18 cellular contexts compared by ENCODE assay signal in the genomic region with DNA sequence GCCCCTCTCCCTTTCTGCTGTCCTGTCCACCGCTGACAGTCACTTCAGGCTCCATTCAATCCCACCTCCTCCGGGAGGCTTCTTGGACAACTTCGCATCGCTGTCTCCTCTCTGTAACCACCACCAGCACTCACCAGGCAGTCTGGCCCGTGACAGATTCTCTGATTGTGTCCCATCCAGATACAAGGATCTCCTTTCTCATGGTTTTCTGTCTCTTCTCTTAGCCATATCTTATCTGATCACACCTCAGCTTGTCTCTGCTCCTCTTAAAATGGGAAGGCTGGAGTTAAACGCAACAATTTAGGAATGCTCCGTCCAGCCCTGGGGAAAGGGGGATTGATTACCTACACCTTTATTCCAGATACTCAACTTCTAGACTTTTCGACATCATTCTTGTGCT. TPM values are rescaled to one million over a fixed set of nuclear protein-coding genes. Genes with fewer than 3 reads are reported as not detected.
DNase-seq lines count a peak whose midpoint lies in the region; FAIRE-seq and TF ChIP-seq lines count a peak whose summit lies in the region.
"Had no signal": no experiment of that assay in that cellular context is flagged by ENCODE, and none has a peak within 500 bp of the region (broad histone marks: within the 10 kb centered on the region; RNA-seq: fewer than 3 reads in every experiment).

No MANE protein-coding gene starts in this region.

- no peaks in the 10 kb centered on the region for H3K23me2 ChIP-seq in H9 (ENCODE audit: insufficient read length, low read depth, low read length, poor library complexity, severe bottlenecking)
- no peaks in the 10 kb centered on the region for H3K23me2 ChIP-seq in H1 (ENCODE audit: low read depth, low read length)

- H4K20me1 ChIP-seq in H9 (ENCODE audit: control insufficient read depth, insufficient read depth, insufficient read length) (no peaks in the 10 kb centered on the region), H1 (replicated peaks in 1 of 2; ENCODE audit: control insufficient read depth in 1 of 2, insufficient read depth in 2 of 2, low read length in 2 of 2) (no peaks in the 10 kb centered on the region)
- H4K20me1 ChIP-seq: BLaER1 treated with 17β-estradiol and CSF1 and Interleukin-3, amounts not matched to agents 10 nM and 100 nM had no signal

- no peaks in the 10 kb centered on the region for H3K27me3 ChIP-seq in H9 (ENCODE audit: insufficient read depth, low read length)
- H3K27me3 ChIP-seq in H1 (replicated peaks in 1 of 4; ENCODE audit: control insufficient read depth in 3 of 4, extremely low read depth in 1 of 4, insufficient read depth in 3 of 4, low read length in 3 of 4): no peaks in the 10 kb centered on the region
- no peaks in the 10 kb centered on the region for H3K27me3 ChIP-seq in parathyroid adenoma (ENCODE audit: control insufficient read depth, insufficient read depth, low read length)
- H3K27me3 ChIP-seq: BLaER1 treated with 17β-estradiol and CSF1 and Interleukin-3, amounts not matched to agents 10 nM and 100 nM had no signal

- H2BK5ac ChIP-seq in H9 (ENCODE audit: insufficient read length, low read length): no peak overlapping the region
- H2BK5ac ChIP-seq in H1 (ENCODE audit: low read depth, low read length): no peak overlapping the region

- H3K4me1 Mint-ChIP-seq in H9: peaks cover 29 to 31% of the 10 kb centered on the region in 2 experiments
- H3K4me1 Mint-ChIP-seq: CD8-positive, alpha-beta memory T cell had no signal

- no peaks in the 10 kb centered on the region for H3K36me3 ChIP-seq in H1 (ENCODE audit: control insufficient read depth in 2 of 4, insufficient read depth in 4 of 4, low read length in 3 of 4)
- no peaks in the 10 kb centered on the region for H3K36me3 ChIP-seq in parathyroid adenoma (ENCODE audit: control insufficient read depth, insufficient read depth, low read length)
- no peaks in the 10 kb centered on the region for H3K36me3 ChIP-seq in kidney (ENCODE audit: control insufficient read depth in 1 of 2, insufficient read depth in 2 of 2, low read length in 2 of 2)
- H3K36me3 ChIP-seq: BLaER1 treated with 17β-estradiol and CSF1 and Interleukin-3, amounts not matched to agents 10 nM and 100 nM had no signal

- H3K79me2 ChIP-seq in H9 (ENCODE audit: insufficient read depth, low read length) (no peaks in the 10 kb centered on the region), H1 (ENCODE audit: control insufficient read depth in 1 of 2, insufficient read depth in 2 of 2, low read length in 2 of 2) (no peaks in the 10 kb centered on the region), parathyroid adenoma (no peaks in the 10 kb centered on the region)

- H3T11ph ChIP-seq in H9 (ENCODE audit: low read length): no peak overlapping the region

- POLR2A ChIA-PET in H1 (lab: Charles Lee; ENCODE audit: partially characterized antibody): no interaction called here

- DNase-seq in H9 (no peak), H1 (ENCODE audit: low read depth in 1 of 2, low spot score in 2 of 2) (no peak), kidney tubule cell (ENCODE audit: low spot score) (no peak), substantia nigra (lab: John Stamatoyannopoulos, UW) (no peak), kidney (no peak)
- DNase-seq: CD8-positive, alpha-beta memory T cell; DMS79; H7; NCI-H1436; NCI-H1930; NCI-H524 treated with DMSO at 0.1 percent for 48 hours; SIG-M5 had no signal

- no peak for TF ChIP-seq POLR2A in H1 (IDR thresholded peaks at IDR 0.05; ENCODE audit: control extremely low read depth in 1 of 2, low read depth in 2 of 2, low read length in 2 of 2)

- no peak for FAIRE-seq in H1 (lab: Jason Lieb, UNC)
- no peak for FAIRE-seq in kidney (lab: Jason Lieb, UNC)
- FAIRE-seq: D721Med had no signal

- H3K14ac ChIP-seq in H9 (ENCODE audit: insufficient read depth, low read length) (no peak overlapping the region), H1 (ENCODE audit: insufficient read length) (no peak overlapping the region)

- H4K91ac ChIP-seq in H9 (ENCODE audit: insufficient read length, low read depth, low read length) (no peak overlapping the region), H1 (replicated peaks; ENCODE audit: insufficient read length, low read length) (no peak overlapping the region)

- H2BK15ac ChIP-seq in H9 (ENCODE audit: low read depth, low read length): no peak overlapping the region
- no peak overlapping the region for H2BK15ac ChIP-seq in H1 (ENCODE audit: low read length)

- no peak overlapping the region for H4K8ac ChIP-seq in H9 (replicated peaks; ENCODE audit: insufficient read length, low read depth, low read length)
- H4K8ac ChIP-seq in H1 (ENCODE audit: extremely low read depth, insufficient read depth, low read length): no peak overlapping the region

- H2AK5ac ChIP-seq in H9 (ENCODE audit: insufficient read length, low read length): peak overlapping the region; percentile 59
- no peak overlapping the region for H2AK5ac ChIP-seq in H1 (ENCODE audit: low read depth, low read length)

- H3K9me3 Mint-ChIP-seq in H9: no peaks in the 10 kb centered on the region

- H3K4ac ChIP-seq in H9 (ENCODE audit: low read depth, low read length) (no peak overlapping the region), H1 (replicated peaks; ENCODE audit: insufficient read length, low read depth, low read length) (no peak overlapping the region)

- peaks cover 4% of the 10 kb centered on the region; the same call in 1 of the 2 replicates for H3K4me1 ChIP-seq in H9 (ENCODE audit: insufficient read depth, low read length)
- peaks cover 0 to 6% (median 2%) of the 10 kb centered on the region in 4 experiments; a peak in 5 of 7 replicates for H3K4me1 ChIP-seq in H1 (replicated peaks in 1 of 4; ENCODE audit: control insufficient read depth in 3 of 4, insufficient read depth in 4 of 4, low read length in 3 of 4)
- peaks cover 36% of the 10 kb centered on the region for H3K4me1 ChIP-seq in parathyroid adenoma
- peaks cover 5 to 7% of the 10 kb centered on the region in 2 donors for H3K4me1 ChIP-seq in kidney (ENCODE audit: control insufficient read depth in 1 of 2, insufficient read depth in 1 of 2, low read depth in 1 of 2, low read length in 2 of 2)
- H3K4me1 ChIP-seq: BLaER1 treated with 17β-estradiol and CSF1 and Interleukin-3, amounts not matched to agents 10 nM and 100 nM had no signal

- no peak overlapping the region; a peak in 1 of 5 replicates for H3K4me3 Mint-ChIP-seq in H9
- H3K4me3 Mint-ChIP-seq: CD8-positive, alpha-beta memory T cell had no signal

- no peaks in the 10 kb centered on the region for H3K9me3 ChIP-seq in H9 (ENCODE audit: control insufficient read depth, low read depth, low read length)
- H3K9me3 ChIP-seq in H1 (ENCODE audit: insufficient read depth in 2 of 2, low read depth in 1 of 2, low read length in 1 of 2): no peaks in the 10 kb centered on the region
- H3K9me3 ChIP-seq in parathyroid adenoma (ENCODE audit: control insufficient read depth, low read length): no peaks in the 10 kb centered on the region
- H3K9me3 ChIP-seq in kidney (ENCODE audit: control insufficient read depth in 1 of 2, low read length in 2 of 2): no peaks in the 10 kb centered on the region
- H3K9me3 ChIP-seq: BLaER1 treated with 17β-estradiol and CSF1 and Interleukin-3, amounts not matched to agents 10 nM and 100 nM had no signal

- no peak overlapping the region for H3K56ac ChIP-seq in H9 (ENCODE audit: insufficient read length, low read depth, low read length)
- no peak overlapping the region for H3K56ac ChIP-seq in H1 (replicated peaks; ENCODE audit: insufficient read length, low read depth, low read length)

- intact Hi-C loops in kidney (cut with DNase I): no loop called here

- H3K27me3 Mint-ChIP-seq in H9 (ENCODE audit: low read depth): no peaks in the 10 kb centered on the region
- H3K27me3 Mint-ChIP-seq: CD8-positive, alpha-beta memory T cell had no signal

- H2BK20ac ChIP-seq in H9 (ENCODE audit: low read depth, low read length, poor library complexity, severe bottlenecking) (no peak overlapping the region), H1 (ENCODE audit: low read length) (peak overlapping the region; percentile 61; the same call in 1 of the 2 replicates)

- H3K4me2 ChIP-seq in H9 (ENCODE audit: insufficient read depth, insufficient read length, low read length) (no peak overlapping the region), H1 (ENCODE audit: insufficient read depth in 1 of 2, low read depth in 2 of 2, low read length in 2 of 2) (no peak overlapping the region), parathyroid adenoma (ENCODE audit: low read length) (peak overlapping the region; percentile 19)
- H3K4me2 ChIP-seq: BLaER1 treated with 17β-estradiol and CSF1 and Interleukin-3, amounts not matched to agents 10 nM and 100 nM had no signal

- CTCF ChIA-PET in H1 (lab: Charles Lee; ENCODE audit: partially characterized antibody): interaction anchor here (0.8 to 2.4 kb wide), 3 partner anchors 10 to 65 kb away, joined by 3 to 14 read pairs (median 6); no protein-coding TSS in a partner anchor

- H3K36me3 Mint-ChIP-seq in H9 (ENCODE audit: insufficient read depth in 1 of 3, low read depth in 3 of 3): no peaks in the 10 kb centered on the region
- H3K36me3 Mint-ChIP-seq: CD8-positive, alpha-beta memory T cell had no signal

- H2BK12ac ChIP-seq in H9 (ENCODE audit: insufficient read length, low read depth, low read length) (peak overlapping the region; percentile 57), H1 (ENCODE audit: low read depth, low read length) (0 out of 2 replicates have a peak overlapping the region, but pooled peaks have one; percentile 68)

- no peak for TF ChIP-seq RAD21 in H1 (IDR thresholded peaks at IDR 0.05 in 1 of 2, conservative IDR thresholded peaks at IDR 0.05 in 1 of 2; ENCODE audit: low read depth in 2 of 2, low read length in 2 of 2)

- H4K5ac ChIP-seq in H9 (ENCODE audit: insufficient read length, low read depth, low read length) (no peak overlapping the region), H1 (ENCODE audit: insufficient read length, low read depth, low read length) (no peak overlapping the region)

- H3K27ac ChIP-seq in C4-2B (peak overlapping the region; percentile 77), H9 (ENCODE audit: insufficient read length, low read depth, low read length) (no peak overlapping the region), H1 (ENCODE audit: low read depth, low read length) (no peak overlapping the region), parathyroid adenoma (peak overlapping the region; percentile 96), substantia nigra (ENCODE audit: low read depth, low read length, poor library complexity, severe bottlenecking) (no peak overlapping the region), kidney (ENCODE audit: low read depth in 2 of 2, low read length in 2 of 2) (no peak overlapping the region)
- H3K27ac ChIP-seq: BLaER1 treated with 17β-estradiol and CSF1 and Interleukin-3, amounts not matched to agents 10 nM and 100 nM had no signal

- no CpG with 5 or more reads among the region's 8 CpGs for WGBS in H9 (ENCODE audit: extremely low coverage, insufficient read length, low lambda C conversion rate)
- WGBS in H1 (ENCODE audit: extremely low coverage in 1 of 2, insufficient coverage in 1 of 2, insufficient read length in 1 of 2, insufficient replicate concordance in 2 of 2, low coverage in 1 of 2, low lambda C conversion rate in 2 of 2, missing lambda C conversion rate in 1 of 2), 2 experiments: 93% methylated on average over 8 of the region's 8 CpGs; no CpG with 5 or more reads in 1 of the 2 experiments

- peak overlapping the region in 1 of 3 experiments; percentile 74; a peak in 3 of 7 replicates for H3K27ac Mint-ChIP-seq in H9

- no peak overlapping the region for H3K23ac ChIP-seq in H9 (ENCODE audit: insufficient read length, low read depth, low read length)
- H3K23ac ChIP-seq in H1 (ENCODE audit: insufficient read length): no peak overlapping the region

- no peak overlapping the region for H3K9ac ChIP-seq in H9 (ENCODE audit: extremely low read depth, insufficient read length, low read length)
- no peak overlapping the region for H3K9ac ChIP-seq in H1 (replicated peaks in 1 of 4; ENCODE audit: extremely low read depth in 1 of 4, low read depth in 3 of 4, low read length in 3 of 4)
- no peak overlapping the region for H3K9ac ChIP-seq in parathyroid adenoma
- no peak overlapping the region for H3K9ac ChIP-seq in kidney (ENCODE audit: low read length in 2 of 2)
- H3K9ac ChIP-seq: BLaER1 treated with 17β-estradiol and CSF1 and Interleukin-3, amounts not matched to agents 10 nM and 100 nM had no signal

- H2BK120ac ChIP-seq in H9 (ENCODE audit: low read depth, low read length, poor library complexity, severe bottlenecking) (no peak overlapping the region), H1 (replicated peaks; ENCODE audit: low read depth, low read length) (no peak overlapping the region)

- no peak overlapping the region for H3K4me3 ChIP-seq in H1 (ENCODE audit: extremely low read depth in 1 of 4, insufficient read depth in 2 of 4, low read depth in 3 of 4, low read length in 4 of 4)
- H3K4me3 ChIP-seq in parathyroid adenoma (ENCODE audit: low read depth, low read length): no peak overlapping the region
- H3K4me3 ChIP-seq in kidney (ENCODE audit: low read length in 2 of 2): no peak overlapping the region
- H3K4me3 ChIP-seq: BLaER1 treated with 17β-estradiol and CSF1 and Interleukin-3, amounts not matched to agents 10 nM and 100 nM had no signal

- no peak for TF ChIP-seq CTCF in C4-2B (conservative IDR thresholded peaks at IDR 0.05)
- no peak for TF ChIP-seq CTCF in H9 (conservative IDR thresholded peaks at IDR 0.05)
- TF ChIP-seq CTCF in H1 (IDR thresholded peaks at IDR 0.05; ENCODE audit: control extremely low read depth in 1 of 3, insufficient read depth in 1 of 3, low read depth in 1 of 3, low read length in 3 of 3): no peak
- TF ChIP-seq CTCF in parathyroid adenoma (IDR thresholded peaks at IDR 0.05): no peak
- TF ChIP-seq CTCF in kidney (IDR thresholded peaks at IDR 0.05; ENCODE audit: borderline replicate concordance, extremely low read depth, insufficient read depth): no peak

- no peaks in the 10 kb centered on the region for H3K79me1 ChIP-seq in H9 (ENCODE audit: insufficient read depth, low read depth, low read length, poor library complexity, severe bottlenecking)
- H3K79me1 ChIP-seq in H1 (ENCODE audit: low read depth, low read length): no peaks in the 10 kb centered on the region

- H3K18ac ChIP-seq in H9 (ENCODE audit: insufficient read length, low read depth, low read length) (no peak overlapping the region), H1 (ENCODE audit: extremely low read depth, low read length) (no peak overlapping the region)

- H2AFZ ChIP-seq in H9 (ENCODE audit: low read length): no peak overlapping the region
- H2AFZ ChIP-seq in H1 (ENCODE audit: low read length): no peak overlapping the region
- peak overlapping the region; percentile 78 for H2AFZ ChIP-seq in parathyroid adenoma

- TF ChIP-seq EP300 in H1 (IDR thresholded peaks at IDR 0.05; ENCODE audit: borderline replicate concordance in 1 of 2, low read depth in 2 of 2, low read length in 2 of 2): no peak

RNA-seq across cellular contexts. Expression of a gene that starts 56.9 kb away (rescaled TPM):
- total RNA-seq in H9 (2021) (9.9 and 10.9 TPM in 2 replicates), kidney (8.4 TPM)
- 22.2 TPM in 2 replicates for total RNA-seq in H1 (2021; fragmentation: NEBNext Ultra II Directional; extraction: Animal tissue kit (Norgen Biotek cat#: 25700))
- polyA plus RNA-seq in H1 (2011; rRNA removed) (6.2 and 9.0 TPM in 2 replicates), kidney (ENCODE audit: insufficient read depth, low read depth, low replicate concordance) (3.7 TPM)
- polyA plus RNA-seq in H1 (2011; cell fraction: cytosol; rRNA removed): 7.8 TPM
- polyA plus RNA-seq in H1 (2011; cell fraction: nucleus; rRNA removed): 13.0 TPM
- polyA plus RNA-seq in H1 (2012, experiment 1 of 2): 12.8 to 13.4 TPM (median 12.9 TPM) in 4 replicates
- 9.4 TPM for polyA plus RNA-seq in H1 (2012, experiment 2 of 2)
- 8.5 TPM for polyA plus RNA-seq in H1 (2013, experiment 1 of 2)
- 9.3 TPM for polyA plus RNA-seq in H1 (2013, experiment 2 of 2)
- polyA minus RNA-seq in H1 (2011; rRNA and poly(A)+ RNA removed): 11.7 and 12.1 TPM in 2 replicates
- polyA minus RNA-seq in H1 (2011; cell fraction: cytosol; rRNA and poly(A)+ RNA removed): 8.6 TPM
- polyA minus RNA-seq in H1 (2011; cell fraction: nucleus; rRNA and poly(A)+ RNA removed): 19.1 TPM
- total RNA-seq: CD8-positive, alpha-beta memory T cell; HT-29; M059J had no signal
- polyA plus RNA-seq: CD8-positive, alpha-beta memory T cell had no signal

Comparison
In these comparisons a context has a peak if more than half of its experiments do, and no peak if none do; other contexts are left out.
1. H3K27ac ChIP-seq: peak in C4-2B (single experiment) and parathyroid adenoma (single experiment); none in H9 (single experiment), H1 (single experiment), substantia nigra (single experiment) and kidney (0 of 2).